In genomic region chr20:63049191-63049518, GRCh38 we compare ENCODE assay signal across 21 cellular contexts. TPM values are rescaled to one million over a fixed set of nuclear protein-coding genes. Genes with fewer than 3 reads are reported as not detected.
A peak's percentile ranks its signal among the peaks of the same experiment; 100 is the strongest.
DNase-seq lines count a peak whose midpoint lies in the region; ATAC-seq, FAIRE-seq and TF ChIP-seq lines count a peak whose summit lies in the region.
"Had no signal": no experiment of that assay in that cellular context is flagged by ENCODE, and none has a peak within 500 bp of the region (broad histone marks: within the 10 kb centered on the region; RNA-seq: fewer than 3 reads in every experiment).

No MANE protein-coding gene starts in this region.

- POLR2A ChIA-PET in HepG2 (lab: Yijun Ruan, JAX): no interaction called here

- ATAC-seq in HepG2: peak; percentile 9; the same call in 1 of the 3 replicates
- no peak for ATAC-seq in right lobe of liver
- no peak for ATAC-seq in stimulated activated effector memory CD8-positive, alpha-beta T cell treated with anti-CD3 and anti-CD28 coated beads, Interleukin-12 subunit alpha, Interleukin-12 subunit beta, amount 100 ng/mL, for 72 hours
- ATAC-seq: GM23338 had no signal

- intact Hi-C loops in HepG2 (cut with micrococcal nuclease; ENCODE audit: unreplicated experiment): no loop called here
- intact Hi-C loops in right lobe of liver (cut with DNase I): no loop called here
- intact Hi-C loops in Calu3 (cut with micrococcal nuclease; ENCODE audit: unreplicated experiment): no loop called here

- H3K79me2 ChIP-seq in HepG2 (ENCODE audit: insufficient read depth, low read length): no peaks in the 10 kb centered on the region

- H4K20me1 ChIP-seq in HepG2 (ENCODE audit: insufficient read depth, low read length): peaks cover 10% of the 10 kb centered on the region; the same call in 1 of the 2 replicates
- H4K20me1 ChIP-seq: BLaER1 had no signal

- H3K9ac ChIP-seq in HepG2 (ENCODE audit: insufficient read depth, low read depth, low read length): no peak overlapping the region
- H3K9ac ChIP-seq: BLaER1 had no signal

- TF ChIP-seq EP300 in HepG2 (IDR thresholded peaks at IDR 0.05; ENCODE audit: low read depth in 2 of 2, low read length in 2 of 2) (no peak), HepG2 (CRISPR knock-in tag; IDR thresholded peaks at IDR 0.05; ENCODE audit: borderline replicate concordance) (no peak)

- H2AFZ ChIP-seq in HepG2 (ENCODE audit: low read length): no peak overlapping the region
- H2AFZ ChIP-seq: GM23338 had no signal

- H3K9me3 ChIP-seq in HepG2 (ENCODE audit: low read length): no peaks in the 10 kb centered on the region
- H3K9me3 ChIP-seq in right lobe of liver: no peaks in the 10 kb centered on the region

- no peak overlapping the region for H3K4me2 ChIP-seq in HepG2 (ENCODE audit: low read depth, low read length)
- H3K4me2 ChIP-seq: BLaER1, GM23338 had no signal

- H3K9me3 Mint-ChIP-seq in glutamatergic neuron (ENCODE audit: unreplicated experiment): peaks cover 17% of the 10 kb centered on the region
- H3K9me3 Mint-ChIP-seq in stimulated activated effector memory CD8-positive, alpha-beta T cell treated with anti-CD3 and anti-CD28 coated beads, Interleukin-12 subunit alpha, Interleukin-12 subunit beta, amount 100 ng/mL, for 72 hours: no peaks in the 10 kb centered on the region
- H3K9me3 Mint-ChIP-seq in Calu3 (ENCODE audit: low read depth, unreplicated experiment): no peaks in the 10 kb centered on the region

- peaks cover 14% of the 10 kb centered on the region for H3K27me3 Mint-ChIP-seq in glutamatergic neuron (ENCODE audit: unreplicated experiment)
- H3K27me3 Mint-ChIP-seq in Calu3 (ENCODE audit: unreplicated experiment): peaks cover 92% of the 10 kb centered on the region

- no peak for FAIRE-seq in HepG2 (lab: Jason Lieb, UNC)
- FAIRE-seq: H54 had no signal

- CTCF ChIA-PET in HepG2 (lab: Yijun Ruan, JAX; ENCODE audit: low intra/inter-chr PET ratio, low total read pairs) (no interaction called here), Calu3 (lab: Charles Lee) (no interaction called here)

- H3K27me3 ChIP-seq in HepG2 (ENCODE audit: control insufficient read depth in 1 of 2, insufficient read depth in 2 of 2, low read length in 2 of 2) (peaks cover 37 to 96% of the 10 kb centered on the region in 2 experiments), right lobe of liver (no peaks in the 10 kb centered on the region)
- H3K27me3 ChIP-seq: BLaER1 had no signal

- in situ Hi-C loops in HepG2 (cut with HindIII; ENCODE audit: extremely low pct_ligation_motif_present, low pct_unique_long_range_greater_than_20kb): no loop called here

- DNase-seq in HepG2 (ENCODE audit: low spot score) (no peak), right lobe of liver (no peak), glutamatergic neuron (peak; percentile 6), NCI-H748 treated with DMSO at 0.1 percent for 48 hours (lab: John Stamatoyannopoulos, UW) (no peak), Calu3 (no peak)
- DNase-seq in stimulated activated effector memory CD8-positive, alpha-beta T cell treated with anti-CD3 and anti-CD28 coated beads, Interleukin-12 subunit alpha, Interleukin-12 subunit beta, amount 100 ng/mL, for 72 hours (ENCODE audit: low spot score in 2 of 2): no peak
- no peak for DNase-seq in activated CD8-positive, alpha-beta memory T cell treated with anti-CD3 and anti-CD28 coated beads, Interleukin-2, amount 50 U/mL, for 48 hours
- DNase-seq: 8988T; CD4-positive, alpha-beta memory T cell; DMS79 treated with DMSO at 0.1 percent for 48 hours; GF-D8; HCEC 1CT; HFFc6 had no signal

- no peak overlapping the region for H3K4me3 Mint-ChIP-seq in glutamatergic neuron (ENCODE audit: unreplicated experiment)
- H3K4me3 Mint-ChIP-seq in stimulated activated effector memory CD8-positive, alpha-beta T cell treated with anti-CD3 and anti-CD28 coated beads, Interleukin-12 subunit alpha, Interleukin-12 subunit beta, amount 100 ng/mL, for 72 hours: no peak overlapping the region
- H3K4me3 Mint-ChIP-seq in Calu3 (ENCODE audit: low read depth, unreplicated experiment): no peak overlapping the region
- H3K4me3 Mint-ChIP-seq: CD14-positive monocyte; CD4-positive, alpha-beta memory T cell; GM23338; HFFc6 had no signal

- H3K36me3 Mint-ChIP-seq in glutamatergic neuron (ENCODE audit: unreplicated experiment): peaks cover 6% of the 10 kb centered on the region
- peaks cover 6% of the 10 kb centered on the region for H3K36me3 Mint-ChIP-seq in stimulated activated effector memory CD8-positive, alpha-beta T cell treated with anti-CD3 and anti-CD28 coated beads, Interleukin-12 subunit alpha, Interleukin-12 subunit beta, amount 100 ng/mL, for 72 hours
- H3K36me3 Mint-ChIP-seq in Calu3 (ENCODE audit: insufficient read depth, unreplicated experiment): no peaks in the 10 kb centered on the region
- H3K36me3 Mint-ChIP-seq: CD14-positive monocyte; CD4-positive, alpha-beta memory T cell had no signal

- peaks cover 9% of the 10 kb centered on the region for H3K4me1 ChIP-seq in HepG2 (ENCODE audit: insufficient read depth, low read length)
- no peaks in the 10 kb centered on the region for H3K4me1 ChIP-seq in right lobe of liver

- H3K4me3 ChIP-seq in HepG2 (replicated peaks in 1 of 3; ENCODE audit: insufficient read depth in 1 of 3, low read depth in 2 of 3, low read length in 3 of 3) (no peak overlapping the region), right lobe of liver (no peak overlapping the region)
- H3K4me3 ChIP-seq: BLaER1, GM23338 had no signal

- H3K4me1 Mint-ChIP-seq in glutamatergic neuron (ENCODE audit: low read depth, unreplicated experiment): peaks cover 12% of the 10 kb centered on the region
- no peaks in the 10 kb centered on the region for H3K4me1 Mint-ChIP-seq in stimulated activated effector memory CD8-positive, alpha-beta T cell treated with anti-CD3 and anti-CD28 coated beads, Interleukin-12 subunit alpha, Interleukin-12 subunit beta, amount 100 ng/mL, for 72 hours
- H3K4me1 Mint-ChIP-seq in Calu3 (ENCODE audit: low read depth, unreplicated experiment): no peaks in the 10 kb centered on the region
- H3K4me1 Mint-ChIP-seq: CD14-positive monocyte; CD4-positive, alpha-beta memory T cell had no signal

- TF ChIP-seq RAD21 in HepG2 (CRISPR knock-in tag; IDR thresholded peaks at IDR 0.05): no peak

- H3K36me3 ChIP-seq in HepG2 (replicated peaks in 1 of 2; ENCODE audit: control insufficient read depth in 1 of 2, insufficient read depth in 2 of 2, low read length in 2 of 2) (no peaks in the 10 kb centered on the region), right lobe of liver (no peaks in the 10 kb centered on the region)
- H3K36me3 ChIP-seq: BLaER1 had no signal

- BruUV-seq in HepG2 (replicated peaks; lab: Mats Ljungman, UMichigan) (no TSS peak), Calu3 (replicated peaks; lab: Mats Ljungman, UMichigan) (no TSS peak)

- 20% methylated on average over 6 of the region's 6 CpGs for WGBS in HepG2 (ENCODE audit: low lambda C conversion rate)
- 76% methylated on average over 6 of the region's 6 CpGs for WGBS in right lobe of liver (ENCODE audit: insufficient coverage, low coverage, low lambda C conversion rate, missing lambda C conversion rate)

- H3K27ac Mint-ChIP-seq in glutamatergic neuron (ENCODE audit: unreplicated experiment) (no peak overlapping the region), Calu3 (ENCODE audit: unreplicated experiment) (no peak overlapping the region)
- H3K27ac Mint-ChIP-seq in stimulated activated effector memory CD8-positive, alpha-beta T cell treated with anti-CD3 and anti-CD28 coated beads, Interleukin-12 subunit alpha, Interleukin-12 subunit beta, amount 100 ng/mL, for 72 hours: peak overlapping the region; percentile 45
- H3K27ac Mint-ChIP-seq: CD14-positive monocyte, GM23338, HFFc6 had no signal

- no peak for TF ChIP-seq POLR2A in HepG2 (IDR thresholded peaks at IDR 0.05; ENCODE audit: insufficient read depth in 1 of 2, low read depth in 2 of 2, low read length in 2 of 2)
- no peak for TF ChIP-seq POLR2A in right lobe of liver (IDR thresholded peaks at IDR 0.05)

- TF ChIP-seq CTCF in HepG2 (CRISPR knock-in tag; IDR thresholded peaks at IDR 0.05): no peak
- TF ChIP-seq CTCF in right lobe of liver (IDR thresholded peaks at IDR 0.05): no peak
- no peak for TF ChIP-seq CTCF in glutamatergic neuron (IDR thresholded peaks at IDR 0.05; ENCODE audit: partially characterized antibody, unreplicated experiment)
- TF ChIP-seq CTCF in Calu3 (IDR thresholded peaks at IDR 0.05; ENCODE audit: unreplicated experiment): no peak

- H3K27ac ChIP-seq in HepG2 (ENCODE audit: extremely low read length, insufficient read depth, low read length) (no peak overlapping the region), right lobe of liver (no peak overlapping the region)
- H3K27ac ChIP-seq: BLaER1, HL-60 had no signal

TF ChIP-seq in HepG2, 621 proteins besides CTCF, POLR2A, EP300 and RAD21 (continues in another document):
- TF ChIP-seq PCBP2 (optimal IDR thresholded peaks at IDR 0.05; ENCODE audit: low read depth, low read length, poor library complexity, severe bottlenecking) (peak; percentile 50), ZBTB21 (CRISPR knock-in tag; IDR thresholded peaks at IDR 0.05) (no peak)

RNA-seq across cellular contexts. Expression of gene BHLHE23, which starts 42.4 kb away (rescaled TPM):
- total RNA-seq in HepG2 (2016; rRNA removed; fragmentation: Illumina TruSeq; extraction: Trizol): not detected in 2 replicates
- total RNA-seq in HepG2 (2016; cell fraction: cytosol; rRNA removed; fragmentation: Illumina TruSeq; extraction: Trizol; ENCODE audit: low read depth): not detected in 2 replicates
- total RNA-seq in HepG2 (2016; cell fraction: insoluble cytoplasmic fraction; rRNA removed; fragmentation: Illumina TruSeq; extraction: Trizol): not detected in 2 replicates
- total RNA-seq in HepG2 (2016; cell fraction: membrane; rRNA removed; fragmentation: Illumina TruSeq; extraction: Trizol): not detected in 2 replicates
- total RNA-seq in HepG2 (2016; cell fraction: nucleus; rRNA removed; fragmentation: Illumina TruSeq; extraction: Trizol): not detected in 2 replicates
- polyA plus RNA-seq in HepG2 (2011; rRNA removed): not detected in 2 replicates
- not detected in 2 replicates for polyA plus RNA-seq in HepG2 (2011; cell fraction: cytosol; rRNA removed)
- not detected in 2 replicates for polyA plus RNA-seq in HepG2 (2011; cell fraction: nucleus; rRNA removed)
- not detected in 2 replicates for polyA plus RNA-seq in HepG2 (2012)
- not detected in 2 replicates for polyA plus RNA-seq in HepG2 (2016; cell fraction: cytosol; fragmentation: Illumina TruSeq; extraction: Trizol; ENCODE audit: low read depth)
- not detected in 2 replicates for polyA plus RNA-seq in HepG2 (2016; cell fraction: insoluble cytoplasmic fraction; fragmentation: Illumina TruSeq; extraction: Trizol; ENCODE audit: low read depth)
- not detected in 2 replicates for polyA plus RNA-seq in HepG2 (2016; cell fraction: membrane; fragmentation: Illumina TruSeq; extraction: Trizol; ENCODE audit: low read depth)
- polyA plus RNA-seq in HepG2 (2016; cell fraction: nucleus; fragmentation: Illumina TruSeq; extraction: Trizol; ENCODE audit: insufficient read depth, low read depth): not detected in 2 replicates
- polyA minus RNA-seq in HepG2 (2011; rRNA and poly(A)+ RNA removed; ENCODE audit: low replicate concordance): not detected in 2 replicates
- polyA minus RNA-seq in HepG2 (2011; cell fraction: cytosol; rRNA and poly(A)+ RNA removed): not detected in 2 replicates
- polyA minus RNA-seq in HepG2 (2011; cell fraction: nucleus; rRNA and poly(A)+ RNA removed): not detected in 2 replicates
- not detected for total RNA-seq in right lobe of liver
- total RNA-seq in glutamatergic neuron (ENCODE audit: unreplicated experiment): 23.9 TPM
- not detected in 2 replicates for total RNA-seq in Calu3 (2022)
- total RNA-seq: A673; CD4-positive, alpha-beta memory T cell; HFFc6; HT1080 had no signal
- polyA plus RNA-seq: AG04450; CD14-positive monocyte; CD4-positive, alpha-beta memory T cell had no signal

Comparison
In these comparisons a context has a peak if more than half of its experiments do, and no peak if none do; other contexts are left out.
1. RNA of gene BHLHE23, which starts 42.4 kb away (total RNA-seq): 23.9 TPM in glutamatergic neuron (single experiment); not detected in HepG2, not detected in right lobe of liver and not detected in Calu3; every median in the first group is over 10 times any median in the second.